ENCODE assay signal across 10 cellular contexts in the genomic region with DNA sequence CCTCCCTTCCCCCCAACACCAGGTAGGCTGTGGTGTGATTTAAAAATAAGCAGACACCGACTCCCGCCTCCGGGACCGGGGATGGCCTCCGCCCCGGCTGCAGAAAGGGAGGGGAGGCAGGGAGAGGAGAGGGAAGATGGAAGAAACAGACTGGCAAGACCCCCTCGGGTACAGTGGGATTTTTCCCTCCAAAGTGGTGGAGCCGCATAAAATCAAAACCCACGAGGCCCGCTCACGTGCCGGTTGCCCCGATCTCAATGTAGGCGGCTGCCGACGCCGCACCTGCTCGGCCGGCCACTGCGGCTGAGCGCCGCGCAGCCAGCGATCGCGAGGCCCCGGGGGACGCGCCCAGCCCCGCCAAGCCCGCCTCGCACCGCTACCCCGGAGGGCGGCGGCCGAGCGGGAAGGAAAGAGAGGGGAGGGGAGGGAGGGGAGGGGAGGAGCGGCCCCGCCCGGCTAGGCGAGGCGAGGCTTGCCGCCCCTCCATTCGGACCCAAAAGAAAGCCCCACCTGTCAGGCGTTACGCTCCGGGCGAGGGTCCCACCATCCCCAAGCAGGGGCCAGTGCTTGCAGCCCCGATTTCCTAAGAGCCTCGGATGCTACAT. TPM values are rescaled to one million over a fixed set of nuclear protein-coding genes. Genes with fewer than 3 reads are reported as not detected.
A peak's percentile ranks its signal among the peaks of the same experiment; 100 is the strongest.
DNase-seq lines count a peak whose midpoint lies in the region; ATAC-seq, FAIRE-seq and TF ChIP-seq lines count a peak whose summit lies in the region.
"Had no signal": no experiment of that assay in that cellular context is flagged by ENCODE, and none has a peak within 500 bp of the region (broad histone marks: within the 10 kb centered on the region; RNA-seq: fewer than 3 reads in every experiment).

No MANE protein-coding gene starts in this region.

- no peak overlapping the region for H3K27ac ChIP-seq in muscle layer of duodenum (ENCODE audit: low read length)

- H3K36me3 ChIP-seq in muscle layer of duodenum (ENCODE audit: control insufficient read depth in 1 of 2, insufficient read depth in 2 of 2, low read length in 2 of 2): no peaks in the 10 kb centered on the region

- H3K4me3 ChIP-seq in muscle layer of duodenum (ENCODE audit: low read depth in 1 of 2, low read length in 2 of 2): peak overlapping the region; percentile 33 to 61

- FAIRE-seq in GM12891 (lab: Jason Lieb, UNC): no peak

- ATAC-seq in GM18870 (IDR thresholded peaks at IDR 0.05; ENCODE audit: unreplicated experiment) (no peak), HG02588 (IDR thresholded peaks at IDR 0.05; ENCODE audit: unreplicated experiment) (no peak)

- no peak for TF ChIP-seq POLR2A in GM12891 (IDR thresholded peaks at IDR 0.05; ENCODE audit: low read depth, low read length)

- H3K4me1 ChIP-seq in muscle layer of duodenum (ENCODE audit: control insufficient read depth in 1 of 2, insufficient read depth in 2 of 2, low read length in 2 of 2): peaks cover 5 to 16% of the 10 kb centered on the region in 2 donors

- H3K9me3 ChIP-seq in muscle layer of duodenum (ENCODE audit: control insufficient read depth in 1 of 2, low read length in 2 of 2): no peaks in the 10 kb centered on the region

- DNase-seq in NCI-H2081 (lab: John Stamatoyannopoulos, UW) (peak; percentile 45 to 70), NCI-H2081 treated with DMSO at 0.1 percent for 48 hours (lab: John Stamatoyannopoulos, UW) (no peak), NCI-H748 (lab: John Stamatoyannopoulos, UW; ENCODE audit: unreplicated experiment) (peak; percentile 83), cerebellar cortex (ENCODE audit: low spot score) (peak; percentile 73), GM12891 (ENCODE audit: insufficient read length, low spot score) (no peak)

- peaks cover 39% of the 10 kb centered on the region for H3K27me3 ChIP-seq in muscle layer of duodenum (ENCODE audit: low read depth, low read length)

TF ChIP-seq in GM12891, 5 proteins besides CTCF, POLR2A, EP300 and RAD21:
- TF ChIP-seq SPI1 (IDR thresholded peaks at IDR 0.05; ENCODE audit: low read depth, low read length): no peak
- no peak for TF ChIP-seq POLR2AphosphoS5 (IDR thresholded peaks at IDR 0.05; ENCODE audit: low read depth, low read length)
- TF ChIP-seq PAX5 (IDR thresholded peaks at IDR 0.05; ENCODE audit: insufficient read depth, low read length, severe bottlenecking): no peak
- no peak for TF ChIP-seq POU2F2 (IDR thresholded peaks at IDR 0.05; ENCODE audit: low read depth, low read length)
- TF ChIP-seq TAF1 (IDR thresholded peaks at IDR 0.05; ENCODE audit: low read depth, low read length): no peak

RNA-seq across cellular contexts. Expression of gene ADD2, which starts 0.8 kb away (rescaled TPM):
- 0.03 TPM for polyA plus RNA-seq in GM12891 (2012; ENCODE audit: low read depth, missing spikeins)

RNA-seq across cellular contexts. Expression of gene FIGLA, which starts 23.2 kb away (rescaled TPM):
- not detected for polyA plus RNA-seq in GM12891 (2012; ENCODE audit: low read depth, missing spikeins)
- polyA plus RNA-seq: AG04450, liver had no signal

RNA-seq across cellular contexts. Expression of gene CLEC4F, which starts 53.2 kb away (rescaled TPM):
- not detected for polyA plus RNA-seq in GM12891 (2012; ENCODE audit: low read depth, missing spikeins)
- polyA plus RNA-seq: AG04450 had no signal

Comparison
In these comparisons a context has a peak if more than half of its experiments do, and no peak if none do; other contexts are left out.
1. DNase-seq: peak in NCI-H2081 (2 of 2), NCI-H748 (single experiment) and cerebellar cortex (single experiment); none in NCI-H2081 treated with DMSO at 0.1 percent for 48 hours (single experiment) and GM12891 (single experiment).